Comparison of ENCODE assay signal across 2 cellular contexts in genomic region chr1:39080269-39080826, GRCh38.
TF ChIP-seq lines count a peak whose summit lies in the region.

No MANE protein-coding gene starts in this region.

TF ChIP-seq in IMR-90, 13 proteins besides CTCF, POLR2A, EP300 and RAD21:
- TF ChIP-seq RCOR1 (IDR thresholded peaks at IDR 0.05; ENCODE audit: insufficient replicate concordance, low read length) (no peak), CHD1 (IDR thresholded peaks at IDR 0.05; ENCODE audit: low read depth, low read length) (no peak), MAFK (IDR thresholded peaks at IDR 0.05; ENCODE audit: low read depth, low read length) (no peak), MAZ (IDR thresholded peaks at IDR 0.05; ENCODE audit: borderline replicate concordance, low read depth, low read length) (no peak), ELK1 (IDR thresholded peaks at IDR 0.05; ENCODE audit: borderline replicate concordance, low read depth, low read length) (no peak), CEBPB (IDR thresholded peaks at IDR 0.05; ENCODE audit: low read depth, low read length) (no peak), FOS (IDR thresholded peaks at IDR 0.05; ENCODE audit: low read depth, low read length) (no peak), RFX5 (IDR thresholded peaks at IDR 0.05; ENCODE audit: low read depth, low read length) (no peak), USF2 (IDR thresholded peaks at IDR 0.05; ENCODE audit: low read depth, low read length) (no peak), MXI1 (IDR thresholded peaks at IDR 0.05; ENCODE audit: borderline replicate concordance, low read depth, low read length) (no peak), NFE2L2 (IDR thresholded peaks at IDR 0.05; ENCODE audit: low read depth, low read length) (no peak), BHLHE40 (IDR thresholded peaks at IDR 0.05; ENCODE audit: low read depth, low read length) (no peak), SMC3 (IDR thresholded peaks at IDR 0.05; ENCODE audit: low read depth, low read length) (no peak)

TF ChIP-seq in H1, 55 proteins besides CTCF, POLR2A, EP300 and RAD21:
- TF ChIP-seq HDAC2 (IDR thresholded peaks at IDR 0.05; ENCODE audit: borderline replicate concordance in 1 of 2, low read depth in 2 of 2, low read length in 2 of 2) (no peak), BCL11A (IDR thresholded peaks at IDR 0.05; ENCODE audit: low read depth in 2 of 2, low read length in 2 of 2) (no peak), TAF1 (IDR thresholded peaks at IDR 0.05; ENCODE audit: low read depth, low read length) (0 out of 2 replicates have a peak, but pooled peaks have one; percentile 4)
TF ChIP-seq in H1: peak in this region for 1.
